ENCODE assay signal across 14 cellular contexts in genomic region chr2:150811259-150811912, GRCh38.
A peak's percentile ranks its signal among the peaks of the same experiment; 100 is the strongest.
DNase-seq lines count a peak whose midpoint lies in the region; ATAC-seq and TF ChIP-seq lines count a peak whose summit lies in the region.
"Had no signal": no experiment of that assay in that cellular context is flagged by ENCODE, and none has a peak within 500 bp of the region (broad histone marks: within the 10 kb centered on the region; RNA-seq: fewer than 3 reads in every experiment).

No MANE protein-coding gene starts in this region.

- TF ChIP-seq CTCF in epithelial cell of proximal tubule (conservative IDR thresholded peaks at IDR 0.05; ENCODE audit: low read depth, low read length), result no peak
- TF ChIP-seq CTCF in retinal pigment epithelial cell (conservative IDR thresholded peaks at IDR 0.05; ENCODE audit: low read depth, low read length), result no peak

- no peak overlapping the region for H3K4me3 ChIP-seq in epithelial cell of proximal tubule (ENCODE audit: low read depth, low read length)
- H3K4me3 ChIP-seq in retinal pigment epithelial cell (ENCODE audit: low read length), result no peak overlapping the region
- H3K4me3 ChIP-seq: hepatocyte, tibial nerve had no signal

- peak; percentile 23 for DNase-seq in epithelial cell of proximal tubule (ENCODE audit: low read depth)
- DNase-seq in retinal pigment epithelial cell (ENCODE audit: low read depth), result peak; percentile 5
- no peak for DNase-seq in effector CD8-positive, alpha-beta T cell (lab: John Stamatoyannopoulos, UW)
- no peak for DNase-seq in stimulated activated CD4-positive, alpha-beta T cell treated with anti-CD3 and anti-CD28 coated beads, Interleukin-1b, Interleukin-23, amount 100 ng/mL, for 48 hours
- DNase-seq in 8988T, result no peak
- DNase-seq: activated CD4-positive, CD25-positive, alpha-beta regulatory T cell treated with anti-CD3 and anti-CD28 coated beads, Interleukin-2, amount 50 U/mL, for 72 hours; H7; KG1; NCI-H2029 treated with DMSO at 0.1 percent for 48 hours had no signal

- ATAC-seq in GM18907 (IDR thresholded peaks at IDR 0.05; ENCODE audit: unreplicated experiment) (peak; percentile 63), HG03108 (IDR thresholded peaks at IDR 0.05; ENCODE audit: unreplicated experiment) (peak; percentile 64), HG02623 (IDR thresholded peaks at IDR 0.05; ENCODE audit: unreplicated experiment) (no peak)

Comparison
In these comparisons a context has a peak if more than half of its experiments do, and no peak if none do; other contexts are left out.
1. DNase-seq: peak in epithelial cell of proximal tubule (single experiment) and retinal pigment epithelial cell (single experiment); none in effector CD8-positive, alpha-beta T cell (single experiment), stimulated activated CD4-positive, alpha-beta T cell treated with anti-CD3 and anti-CD28 coated beads, Interleukin-1b, Interleukin-23, amount 100 ng/mL, for 48 hours (single experiment) and 8988T (single experiment).